ENCODE assay signal across 8 cellular contexts in genomic region chr2:32063310-32064020, GRCh38. TPM values are rescaled to one million over a fixed set of nuclear protein-coding genes. Genes with fewer than 3 reads are reported as not detected.
A peak's percentile ranks its signal among the peaks of the same experiment; 100 is the strongest.
DNase-seq lines count a peak whose midpoint lies in the region; TF ChIP-seq lines count a peak whose summit lies in the region.

A gene with protein sequence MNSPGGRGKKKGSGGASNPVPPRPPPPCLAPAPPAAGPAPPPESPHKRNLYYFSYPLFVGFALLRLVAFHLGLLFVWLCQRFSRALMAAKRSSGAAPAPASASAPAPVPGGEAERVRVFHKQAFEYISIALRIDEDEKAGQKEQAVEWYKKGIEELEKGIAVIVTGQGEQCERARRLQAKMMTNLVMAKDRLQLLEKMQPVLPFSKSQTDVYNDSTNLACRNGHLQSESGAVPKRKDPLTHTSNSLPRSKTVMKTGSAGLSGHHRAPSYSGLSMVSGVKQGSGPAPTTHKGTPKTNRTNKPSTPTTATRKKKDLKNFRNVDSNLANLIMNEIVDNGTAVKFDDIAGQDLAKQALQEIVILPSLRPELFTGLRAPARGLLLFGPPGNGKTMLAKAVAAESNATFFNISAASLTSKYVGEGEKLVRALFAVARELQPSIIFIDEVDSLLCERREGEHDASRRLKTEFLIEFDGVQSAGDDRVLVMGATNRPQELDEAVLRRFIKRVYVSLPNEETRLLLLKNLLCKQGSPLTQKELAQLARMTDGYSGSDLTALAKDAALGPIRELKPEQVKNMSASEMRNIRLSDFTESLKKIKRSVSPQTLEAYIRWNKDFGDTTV (plus strand): TSS chr2:32063556. CDS start chr2:32063832, 276 bp downstream.

- H2AFZ ChIP-seq in neuron (ENCODE audit: low read depth, low read length): peak within 1 kb of the TSS; percentile 82

- H3K27ac ChIP-seq in subcutaneous abdominal adipose tissue (ENCODE audit: low read depth, low read length): peak within 1 kb of the TSS; percentile 90

- TF ChIP-seq CTCF in GM06990 (IDR thresholded peaks at IDR 0.05; ENCODE audit: insufficient read depth, low read length, poor library complexity, severe bottlenecking): peak; percentile 31
- peak; percentile 45 for TF ChIP-seq CTCF in HFF-Myc (IDR thresholded peaks at IDR 0.05; ENCODE audit: low read depth, low read length, missing control alignments)

- peak within 1 kb of the TSS; percentile 50 to 94 (median 88) for H3K9ac ChIP-seq in subcutaneous abdominal adipose tissue (ENCODE audit: low read length in 5 of 5)

- in situ Hi-C loops in SK-MEL-5 (cut with HindIII; ENCODE audit: low pct_unique_long_range_greater_than_20kb, low sequenced_read_pairs): no loop called here

- H3K4me1 ChIP-seq in neuron (ENCODE audit: insufficient read depth, low read length) (peaks cover 20% of the 10 kb centered on the region), subcutaneous abdominal adipose tissue (ENCODE audit: control insufficient read depth in 5 of 5, insufficient read depth in 5 of 5, low read length in 5 of 5) (peaks cover 0 to 23% (median 18%) of the 10 kb centered on the region in 5 donors)

- H3K4me3 ChIP-seq in GM06990 (replicated peaks; ENCODE audit: low read depth, low read length) (peak within 1 kb of the TSS; percentile 85), HFF-Myc (replicated peaks; ENCODE audit: low read depth, low read length) (peak within 1 kb of the TSS; percentile 68), neuron (ENCODE audit: low read length) (peak within 1 kb of the TSS; percentile 77), subcutaneous abdominal adipose tissue (ENCODE audit: low read depth in 1 of 5, low read length in 5 of 5) (peak within 1 kb of the TSS; percentile 66 to 92 (median 86))

- no peaks in the 10 kb centered on the region for H3K27me3 ChIP-seq in GM06990 (replicated peaks; ENCODE audit: control insufficient read depth, insufficient read depth, low read length)
- no peaks in the 10 kb centered on the region for H3K27me3 ChIP-seq in neuron (ENCODE audit: insufficient read depth, low read length)
- no peaks in the 10 kb centered on the region for H3K27me3 ChIP-seq in subcutaneous abdominal adipose tissue (ENCODE audit: control insufficient read depth in 5 of 5, insufficient read depth in 4 of 5, low read length in 5 of 5)

- H3K9me3 ChIP-seq in neuron (ENCODE audit: low read length) (no peaks in the 10 kb centered on the region), subcutaneous abdominal adipose tissue (ENCODE audit: control insufficient read depth in 5 of 5, low read length in 5 of 5) (no peaks in the 10 kb centered on the region)

- DNase-seq in GM06990 (ENCODE audit: extremely low read depth, insufficient read length): peak; percentile 99
- peak; percentile 88 for DNase-seq in HFF-Myc (ENCODE audit: extremely low read depth, low read depth)
- peak; percentile 96 for DNase-seq in MV-4-11 (lab: John Stamatoyannopoulos, UW)
- DNase-seq in SK-MEL-5 (ENCODE audit: low read depth, low spot score): peak; percentile 98
- DNase-seq in activated naive CD4-positive, alpha-beta T cell treated with Interleukin-2 at 50 U/mL for 16 hours: peak; percentile 98
- peak; percentile 96 for DNase-seq in foreskin melanocyte

- H3K36me3 ChIP-seq in GM06990 (ENCODE audit: control insufficient read depth, insufficient read depth, low read length): no peaks in the 10 kb centered on the region
- H3K36me3 ChIP-seq in neuron (ENCODE audit: insufficient read depth, low read length): peaks cover 5% of the 10 kb centered on the region
- H3K36me3 ChIP-seq in subcutaneous abdominal adipose tissue (ENCODE audit: control insufficient read depth in 5 of 5, insufficient read depth in 5 of 5, low read length in 5 of 5): no peaks in the 10 kb centered on the region

RNA-seq across cellular contexts. Expression of the gene that starts here (rescaled TPM):
- 23.0 and 29.0 TPM in 2 replicates for total RNA-seq in SK-MEL-5 (2014; rRNA removed; shearing (Covaris generic))
- polyA plus RNA-seq in SK-MEL-5 (2015; cell fraction: cytosol; rRNA removed): 14.4 and 16.2 TPM in 2 replicates
- polyA plus RNA-seq in SK-MEL-5 (2015; cell fraction: nucleus; rRNA removed): 6.6 and 7.4 TPM in 2 replicates

Comparison
In these comparisons a context has a peak if more than half of its experiments do, and no peak if none do; other contexts are left out.
1. Peak in every context shown above with its lines: DNase-seq, H3K4me3 ChIP-seq and H3K27ac ChIP-seq.